ENCODE assay signal across 15 cellular contexts in genomic region chr17:51540151-51540550, GRCh38.
DNase-seq lines count a peak whose midpoint lies in the region; TF ChIP-seq lines count a peak whose summit lies in the region.
"Had no signal": no experiment of that assay in that cellular context is flagged by ENCODE, and none has a peak within 500 bp of the region (broad histone marks: within the 10 kb centered on the region; RNA-seq: fewer than 3 reads in every experiment).

No MANE protein-coding gene starts in this region.

- H3K4me1 Mint-ChIP-seq in activated naive CD4-positive, alpha-beta T cell treated with anti-CD3 and anti-CD28 coated beads, Interleukin-2, amount 10 ng/mL, durations not matched to agents 7 days and 5 days, result peaks cover 17% of the 10 kb centered on the region
- no peaks in the 10 kb centered on the region for H3K4me1 Mint-ChIP-seq in mesothelial cell of epicardium
- H3K4me1 Mint-ChIP-seq: CD14-positive monocyte had no signal

- no peaks in the 10 kb centered on the region for H3K36me3 Mint-ChIP-seq in activated naive CD4-positive, alpha-beta T cell treated with anti-CD3 and anti-CD28 coated beads, Interleukin-2, amount 10 ng/mL, durations not matched to agents 7 days and 5 days
- no peaks in the 10 kb centered on the region for H3K36me3 Mint-ChIP-seq in mesothelial cell of epicardium
- H3K36me3 Mint-ChIP-seq: CD14-positive monocyte had no signal

- H3K27me3 ChIP-seq in dorsolateral prefrontal cortex, result no peaks in the 10 kb centered on the region
- H3K27me3 ChIP-seq: left lung, SJCRH30 had no signal

- CTCF ChIA-PET in activated naive CD4-positive, alpha-beta T cell treated with anti-CD3 and anti-CD28 coated beads, Interleukin-2, amount 10 ng/mL, durations not matched to agents 7 days and 5 days (lab: Charles Lee), result interaction anchor here (0.9 to 2.0 kb wide), 2 partner anchors 138 to 168 kb away, joined by 3 to 10 read pairs; no protein-coding TSS in a partner anchor

- H3K27me3 Mint-ChIP-seq in activated naive CD4-positive, alpha-beta T cell treated with anti-CD3 and anti-CD28 coated beads, Interleukin-2, amount 10 ng/mL, durations not matched to agents 7 days and 5 days, result no peaks in the 10 kb centered on the region
- H3K27me3 Mint-ChIP-seq in mesothelial cell of epicardium (ENCODE audit: low read depth), result peaks cover 17% of the 10 kb centered on the region
- H3K27me3 Mint-ChIP-seq: stimulated activated naive CD8-positive, alpha-beta T cell treated with anti-CD3 and anti-CD28 coated beads, Interleukin-15, amount 100 ng/mL, for 72 hours had no signal

- no peak overlapping the region for H3K4me3 Mint-ChIP-seq in activated naive CD4-positive, alpha-beta T cell treated with anti-CD3 and anti-CD28 coated beads, Interleukin-2, amount 10 ng/mL, durations not matched to agents 7 days and 5 days
- H3K4me3 Mint-ChIP-seq in mesothelial cell of epicardium, result no peak overlapping the region
- H3K4me3 Mint-ChIP-seq: CD14-positive monocyte; nephron; stimulated activated naive CD8-positive, alpha-beta T cell treated with anti-CD3 and anti-CD28 coated beads, Interleukin-15, amount 100 ng/mL, for 72 hours had no signal

- H3K4me3 ChIP-seq in dorsolateral prefrontal cortex, result no peak overlapping the region
- H3K4me3 ChIP-seq: heart right ventricle, left lung, SJCRH30 had no signal

- H3K27ac ChIP-seq in dorsolateral prefrontal cortex (peak overlapping the region in 45 of 59 donors; percentile 9 to 86 (median 67)), substantia nigra (ENCODE audit: low read depth, low read length, poor library complexity, severe bottlenecking) (peak overlapping the region; percentile 51)
- H3K27ac ChIP-seq: heart right ventricle, left lung, SJCRH30 had no signal

- intact Hi-C loops in dorsolateral prefrontal cortex (cut with DNase I), result loop anchor here in 1 of 2 donors (1.0 kb wide), 1 partner anchor 169 kb away; no protein-coding TSS in a partner anchor

- peak in 55 of 56 donors; percentile 38 to 85 (median 60) for TF ChIP-seq CTCF in dorsolateral prefrontal cortex (IDR thresholded peaks at IDR 0.05 in 54 of 56, conservative IDR thresholded peaks at IDR 0.05 in 2 of 56; ENCODE audit: low read depth in 1 of 56, partially characterized antibody in 56 of 56)
- TF ChIP-seq CTCF in mesothelial cell of epicardium (IDR thresholded peaks at IDR 0.05; ENCODE audit: unreplicated experiment), result no peak

- H3K9me3 Mint-ChIP-seq in activated naive CD4-positive, alpha-beta T cell treated with anti-CD3 and anti-CD28 coated beads, Interleukin-2, amount 10 ng/mL, durations not matched to agents 7 days and 5 days, result no peaks in the 10 kb centered on the region
- no peaks in the 10 kb centered on the region for H3K9me3 Mint-ChIP-seq in mesothelial cell of epicardium
- H3K9me3 Mint-ChIP-seq: activated T-helper 2 cell treated with anti-CD3 and anti-CD28 coated beads, Interferon-gamma antibody, Interleukin-2, Interleukin-4, amounts not matched to agents 10 μg/mL and 5 μg/mL and 100 μg/mL, durations not matched to agents 14 hours and 24 hours and 36 hours; stimulated activated naive CD8-positive, alpha-beta T cell treated with anti-CD3 and anti-CD28 coated beads, Interleukin-15, amount 100 ng/mL, for 72 hours had no signal

- peak; percentile 29 for DNase-seq in activated naive CD4-positive, alpha-beta T cell treated with anti-CD3 and anti-CD28 coated beads, Interleukin-2, amount 10 ng/mL, durations not matched to agents 7 days and 5 days
- no peak for DNase-seq in activated naive CD4-positive, alpha-beta T cell treated with Interleukin-2 at 50 U/mL for 16 hours
- DNase-seq in M059J (ENCODE audit: low read depth), result peak; percentile 1
- DNase-seq in dorsolateral prefrontal cortex, result peak in 9 of 10 donors; percentile 25 to 72 (median 47)
- DNase-seq in substantia nigra (lab: John Stamatoyannopoulos, UW), result peak in 40 of 49 donors; percentile 2 to 79 (median 30)
- DNase-seq in NCI-H524 treated with DMSO at 0.1 percent for 48 hours (lab: John Stamatoyannopoulos, UW), result no peak
- no peak for DNase-seq in mesothelial cell of epicardium (ENCODE audit: low spot score in 2 of 2, unreplicated experiment in 2 of 2)
- no peak for DNase-seq in effector CD8-positive, alpha-beta T cell (lab: John Stamatoyannopoulos, UW)
- DNase-seq: heart right ventricle; left lung; stimulated activated naive CD8-positive, alpha-beta T cell treated with anti-CD3 and anti-CD28 coated beads, Interleukin-15, amount 100 ng/mL, for 72 hours had no signal

- peak overlapping the region; percentile 29 for H3K27ac Mint-ChIP-seq in activated naive CD4-positive, alpha-beta T cell treated with anti-CD3 and anti-CD28 coated beads, Interleukin-2, amount 10 ng/mL, durations not matched to agents 7 days and 5 days
- H3K27ac Mint-ChIP-seq in mesothelial cell of epicardium, result no peak overlapping the region
- H3K27ac Mint-ChIP-seq: activated T-helper 2 cell treated with anti-CD3 and anti-CD28 coated beads, Interferon-gamma antibody, Interleukin-2, Interleukin-4, amounts not matched to agents 10 μg/mL and 5 μg/mL and 100 μg/mL, durations not matched to agents 14 hours and 24 hours and 36 hours; CD14-positive monocyte; nephron; stimulated activated naive CD8-positive, alpha-beta T cell treated with anti-CD3 and anti-CD28 coated beads, Interleukin-15, amount 100 ng/mL, for 72 hours had no signal

Comparison
In these comparisons a context has a peak if more than half of its experiments do, and no peak if none do; other contexts are left out.
1. DNase-seq: peak in activated naive CD4-positive, alpha-beta T cell treated with anti-CD3 and anti-CD28 coated beads, Interleukin-2, amount 10 ng/mL, durations not matched to agents 7 days and 5 days (single experiment), M059J (single experiment), dorsolateral prefrontal cortex (9 of 10) and substantia nigra (40 of 49); none in activated naive CD4-positive, alpha-beta T cell treated with Interleukin-2 at 50 U/mL for 16 hours (single experiment), NCI-H524 treated with DMSO at 0.1 percent for 48 hours (single experiment), mesothelial cell of epicardium (0 of 2) and effector CD8-positive, alpha-beta T cell (single experiment).